ENCODE assay signal across 22 cellular contexts in the genomic region with DNA sequence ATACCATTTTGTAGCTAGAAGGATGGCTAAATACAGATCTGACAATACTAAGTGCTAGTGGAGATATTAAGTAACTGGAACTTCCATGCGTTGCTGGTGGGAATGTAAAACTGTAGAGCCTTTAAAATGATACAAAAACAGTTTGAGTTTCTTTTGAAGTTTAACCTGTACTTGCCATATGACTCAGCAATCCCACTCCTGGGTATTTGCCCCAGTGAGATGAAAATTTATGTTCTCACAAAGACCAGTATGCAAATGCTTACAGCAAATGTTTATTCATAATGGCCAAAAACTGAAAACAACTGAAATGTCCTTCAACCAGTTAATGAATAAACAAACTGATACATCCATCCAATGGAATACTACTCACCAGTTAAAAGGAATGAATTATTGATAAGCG.
DNase-seq lines count a peak whose midpoint lies in the region; ATAC-seq, FAIRE-seq and TF ChIP-seq lines count a peak whose summit lies in the region.
"Had no signal": no experiment of that assay in that cellular context is flagged by ENCODE, and none has a peak within 500 bp of the region (broad histone marks: within the 10 kb centered on the region; RNA-seq: fewer than 3 reads in every experiment).

No MANE protein-coding gene starts in this region.

- H3K9me3 ChIP-seq in colonic mucosa = no peaks in the 10 kb centered on the region
- H3K9me3 ChIP-seq: A549; BE2C; BLaER1 treated with 17β-estradiol and CSF1 and Interleukin-3, amounts not matched to agents 10 nM and 100 nM had no signal

- intact Hi-C loops in colonic mucosa (cut with DNase I) = no loop called here

- no peaks in the 10 kb centered on the region for H3K36me3 ChIP-seq in colonic mucosa
- H3K36me3 ChIP-seq: BE2C; BLaER1 treated with 17β-estradiol and CSF1 and Interleukin-3, amounts not matched to agents 10 nM and 100 nM had no signal

- no peaks in the 10 kb centered on the region for H3K4me1 ChIP-seq in colonic mucosa
- H3K4me1 ChIP-seq: A549; BE2C; BLaER1 treated with 17β-estradiol and CSF1 and Interleukin-3, amounts not matched to agents 10 nM and 100 nM had no signal

- no peaks in the 10 kb centered on the region for H3K27me3 ChIP-seq in colonic mucosa
- H3K27me3 ChIP-seq: BE2C; BLaER1 treated with 17β-estradiol and CSF1 and Interleukin-3, amounts not matched to agents 10 nM and 100 nM had no signal

- peak; percentile 25 for FAIRE-seq in D721Med (lab: Jason Lieb, UNC)
- FAIRE-seq: A549, GM12892 had no signal

- H3K27ac ChIP-seq in colonic mucosa = no peak overlapping the region
- H3K27ac ChIP-seq: A549; BLaER1 treated with 17β-estradiol and CSF1 and Interleukin-3, amounts not matched to agents 10 nM and 100 nM had no signal

- DNase-seq in D721Med (ENCODE audit: insufficient read length, low spot score) (no peak), colonic mucosa (no peak), germinal center (ENCODE audit: low spot score) (no peak)
- DNase-seq: 8988T; ACHN; AML-193; BE2C; CD4-positive, alpha-beta T cell; CD8-positive, alpha-beta memory T cell; DMS53; DMS79 treated with DMSO at 0.1 percent for 48 hours; GF-D8; H9 had no signal

- ATAC-seq in GM18861 (IDR thresholded peaks at IDR 0.05; ENCODE audit: unreplicated experiment) (peak; percentile 57), HG02610 (IDR thresholded peaks at IDR 0.05; ENCODE audit: unreplicated experiment) (peak; percentile 67), HG03442 (IDR thresholded peaks at IDR 0.05; ENCODE audit: unreplicated experiment) (peak; percentile 63), GM18520 (IDR thresholded peaks at IDR 0.05; ENCODE audit: unreplicated experiment) (no peak)
- ATAC-seq: A549, GM23338, HCT116 had no signal

- no peak overlapping the region for H3K4me3 ChIP-seq in colonic mucosa
- H3K4me3 ChIP-seq: A549; BLaER1 treated with 17β-estradiol and CSF1 and Interleukin-3, amounts not matched to agents 10 nM and 100 nM; GM23338 had no signal

- TF ChIP-seq CTCF in D721Med (IDR thresholded peaks at IDR 0.05; ENCODE audit: insufficient read depth, missing control alignments) (no peak), colonic mucosa (IDR thresholded peaks at IDR 0.05) (no peak)

- H3K9ac ChIP-seq in colonic mucosa (ENCODE audit: low read depth in 2 of 2, low read length in 2 of 2) = no peak overlapping the region
- H3K9ac ChIP-seq: BLaER1 treated with 17β-estradiol and CSF1 and Interleukin-3, amounts not matched to agents 10 nM and 100 nM had no signal
